In genomic region chr19:8001995-8002849, GRCh38 we compare ENCODE assay signal across 9 cellular contexts. TPM values are rescaled to one million over a fixed set of nuclear protein-coding genes. Genes with fewer than 3 reads are reported as not detected.
A peak's percentile ranks its signal among the peaks of the same experiment; 100 is the strongest.
DNase-seq lines count a peak whose midpoint lies in the region; ATAC-seq and TF ChIP-seq lines count a peak whose summit lies in the region.
"Had no signal": no experiment of that assay in that cellular context is flagged by ENCODE, and none has a peak within 500 bp of the region (broad histone marks: within the 10 kb centered on the region; RNA-seq: fewer than 3 reads in every experiment).

No MANE protein-coding gene starts in this region.

- no peak for ATAC-seq in HG03460 (IDR thresholded peaks at IDR 0.05; ENCODE audit: unreplicated experiment)

- DNase-seq in H4 (ENCODE audit: low spot score), result peak; percentile 73
- DNase-seq in NCI-H2107 treated with DMSO at 0.1 percent for 48 hours (lab: John Stamatoyannopoulos, UW; ENCODE audit: unreplicated experiment), result peak; percentile 38
- peak; percentile 32 to 63 (median 48) for DNase-seq in activated CD4-positive, CD25-positive, alpha-beta regulatory T cell (lab: John Stamatoyannopoulos, UW)
- DNase-seq in central memory CD4-positive, alpha-beta T cell, result peak; percentile 49
- DNase-seq in islet precursor cell, result peak; percentile 96
- DNase-seq in stimulated activated CD4-positive, alpha-beta T cell treated with anti-CD3 and anti-CD28 coated beads, Interleukin-12 subunit alpha, Interleukin-12 subunit beta, amount 100 ng/mL, for 24 hours (ENCODE audit: low read depth in 2 of 2), result peak; percentile 43 to 75

- TF ChIP-seq CTCF in C4-2B (conservative IDR thresholded peaks at IDR 0.05), result peak; percentile 100

- H3K27ac ChIP-seq in C4-2B, result peak overlapping the region; percentile 63

RNA-seq across cellular contexts. Expression of gene ELAVL1, which starts 3.2 kb away (rescaled TPM):
- total RNA-seq in H4 (2014; rRNA removed; shearing (Covaris generic)), result 61.0 and 71.7 TPM in 2 replicates

RNA-seq across cellular contexts. Expression of gene CCL25, which starts 50.3 kb away (rescaled TPM):
- not detected in 2 replicates for total RNA-seq in H4 (2014; rRNA removed; shearing (Covaris generic))
- total RNA-seq: activated CD8-positive, alpha-beta memory T cell treated with anti-CD3 and anti-CD28 coated beads for 36 hours had no signal

RNA-seq across cellular contexts. Expression of gene TIMM44, which starts 58.8 kb away (rescaled TPM):
- 64.9 and 86.8 TPM in 2 replicates for total RNA-seq in H4 (2014; rRNA removed; shearing (Covaris generic))

Comparison
In these comparisons a context has a peak if more than half of its experiments do, and no peak if none do; other contexts are left out.
1. DNase-seq: peak in every context shown above with its lines; median percentile 96 in islet precursor cell; 73 in H4; 59 in stimulated activated CD4-positive, alpha-beta T cell treated with anti-CD3 and anti-CD28 coated beads, Interleukin-12 subunit alpha, Interleukin-12 subunit beta, amount 100 ng/mL, for 24 hours; 49 in central memory CD4-positive, alpha-beta T cell; 48 in activated CD4-positive, CD25-positive, alpha-beta regulatory T cell; 38 in NCI-H2107 treated with DMSO at 0.1 percent for 48 hours.